In the genomic region with DNA sequence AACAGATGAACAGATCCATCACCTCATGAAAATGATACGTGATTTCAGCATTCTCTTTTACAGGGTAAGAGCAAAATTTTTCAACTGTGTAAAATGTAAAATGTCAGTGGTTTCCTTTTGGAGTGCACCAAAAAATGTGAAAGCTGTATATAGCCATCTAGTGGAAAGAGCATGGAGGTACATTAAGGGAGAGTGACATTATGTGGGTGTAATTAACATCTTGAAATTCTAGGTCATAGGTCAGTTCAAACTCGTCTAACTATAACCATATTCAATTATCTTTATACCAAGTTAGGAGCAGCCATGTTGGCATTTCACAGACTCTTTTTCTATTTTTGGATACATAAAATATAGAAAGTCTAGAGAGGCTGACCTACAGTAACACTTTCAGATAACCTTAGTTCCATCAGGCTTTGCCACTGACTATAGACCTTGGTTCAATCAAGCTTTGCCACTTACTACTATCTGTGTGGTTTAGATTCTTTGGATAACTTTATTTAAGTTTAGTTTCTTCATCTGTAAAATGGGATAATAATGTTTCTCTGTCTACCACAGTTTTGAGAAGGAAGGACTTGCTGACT, we compare ENCODE assay signal across 9 cellular contexts. TPM values are rescaled to one million over a fixed set of nuclear protein-coding genes. Genes with fewer than 3 reads are reported as not detected.
DNase-seq lines count a peak whose midpoint lies in the region; ATAC-seq and TF ChIP-seq lines count a peak whose summit lies in the region.
"Had no signal": no experiment of that assay in that cellular context is flagged by ENCODE, and none has a peak within 500 bp of the region (broad histone marks: within the 10 kb centered on the region; RNA-seq: fewer than 3 reads in every experiment).

No MANE protein-coding gene starts in this region.

- TF ChIP-seq RAD21 in SK-N-SH (IDR thresholded peaks at IDR 0.05; ENCODE audit: low read length), result peak; percentile 86

- no peaks in the 10 kb centered on the region for H3K36me3 Mint-ChIP-seq in osteocyte (ENCODE audit: unreplicated experiment)

- peak overlapping the region; percentile 40 for H2AFZ ChIP-seq in SK-N-SH (ENCODE audit: low read depth)

- no peaks in the 10 kb centered on the region for H3K9me2 ChIP-seq in SK-N-SH

- no peak for TF ChIP-seq POLR2A in esophagus muscularis mucosa (IDR thresholded peaks at IDR 0.05; ENCODE audit: low read depth)

- peak; percentile 40 for DNase-seq in DMS53 (lab: John Stamatoyannopoulos, UW)
- DNase-seq in DMS53 treated with DMSO at 0.1 percent for 48 hours (lab: John Stamatoyannopoulos, UW; ENCODE audit: unreplicated experiment), result no peak
- DNase-seq in SK-N-SH, result peak; percentile 45
- DNase-seq in esophagus muscularis mucosa (ENCODE audit: extremely low spot score), result no peak
- no peak for DNase-seq in osteocyte (ENCODE audit: extremely low spot score, unreplicated experiment)
- no peak for DNase-seq in mesenteric fat pad (ENCODE audit: low spot score)

- WGBS in SK-N-SH (ENCODE audit: low lambda C conversion rate), result 64% methylated on average over 2 of the region's 2 CpGs
- 13% methylated on average over 2 of the region's 2 CpGs for WGBS in esophagus muscularis mucosa

- H3K27me3 ChIP-seq in SK-N-SH (ENCODE audit: insufficient read depth) (no peaks in the 10 kb centered on the region), esophagus muscularis mucosa (no peaks in the 10 kb centered on the region)
- H3K27me3 ChIP-seq: BLaER1 had no signal

- CTCF ChIA-PET in SK-N-SH (lab: Yijun Ruan, JAX), result interaction anchor here (0.8 to 6.4 kb wide), 15 partner anchors 10 to 293 kb away, joined by 3 to 112 read pairs (median 6); a partner anchor contains a TSS

- H3K27ac Mint-ChIP-seq in osteocyte (ENCODE audit: unreplicated experiment), result no peak overlapping the region

- H3K79me2 ChIP-seq in SK-N-SH (ENCODE audit: insufficient read depth), result peaks cover 14% of the 10 kb centered on the region

- H3K4me3 ChIP-seq in SK-N-SH (ENCODE audit: low read depth in 2 of 2, low read length in 1 of 2) (no peak overlapping the region), esophagus muscularis mucosa (no peak overlapping the region)
- H3K4me3 ChIP-seq: BLaER1 had no signal

- peaks cover 3 to 13% of the 10 kb centered on the region in 2 experiments for H3K36me3 ChIP-seq in SK-N-SH (replicated peaks in 1 of 2; ENCODE audit: control insufficient read depth in 1 of 2, insufficient read depth in 2 of 2, low read length in 1 of 2)
- no peaks in the 10 kb centered on the region for H3K36me3 ChIP-seq in esophagus muscularis mucosa

- H3K9me3 Mint-ChIP-seq in osteocyte (ENCODE audit: unreplicated experiment), result no peaks in the 10 kb centered on the region

- H3K9ac ChIP-seq in SK-N-SH, result no peak overlapping the region
- H3K9ac ChIP-seq: BLaER1 had no signal

- peak; percentile 79 for TF ChIP-seq CTCF in SK-N-SH (IDR thresholded peaks at IDR 0.05)
- peak; percentile 38 to 63 (median 46) for TF ChIP-seq CTCF in esophagus muscularis mucosa (IDR thresholded peaks at IDR 0.05)
- TF ChIP-seq CTCF in osteocyte (IDR thresholded peaks at IDR 0.05), result peak; percentile 82

- H3K4me1 ChIP-seq in SK-N-SH (ENCODE audit: control insufficient read depth in 1 of 2, insufficient read depth in 2 of 2, low read depth in 1 of 2, low read length in 1 of 2), result no peaks in the 10 kb centered on the region; a peak in 1 of 4 replicates
- peaks cover 0 to 5% (median 2%) of the 10 kb centered on the region in 4 donors for H3K4me1 ChIP-seq in esophagus muscularis mucosa
- H3K4me1 ChIP-seq: BLaER1 had no signal

- H3F3A ChIP-seq in SK-N-SH (replicated peaks; ENCODE audit: insufficient read depth), result no peaks in the 10 kb centered on the region

- H3K27me3 Mint-ChIP-seq in osteocyte (ENCODE audit: unreplicated experiment), result no peaks in the 10 kb centered on the region

- no peaks in the 10 kb centered on the region for H4K20me1 ChIP-seq in SK-N-SH (ENCODE audit: insufficient read depth)
- H4K20me1 ChIP-seq: BLaER1 had no signal

- H3K4me3 Mint-ChIP-seq in osteocyte (ENCODE audit: unreplicated experiment), result no peak overlapping the region

- H3K4me1 Mint-ChIP-seq in osteocyte (ENCODE audit: unreplicated experiment), result peaks cover 4% of the 10 kb centered on the region

- no peaks in the 10 kb centered on the region for H3K9me3 ChIP-seq in SK-N-SH
- H3K9me3 ChIP-seq in esophagus muscularis mucosa, result no peaks in the 10 kb centered on the region
- H3K9me3 ChIP-seq: BLaER1 had no signal

- no peak for TF ChIP-seq EP300 in SK-N-SH (IDR thresholded peaks at IDR 0.05; ENCODE audit: borderline replicate concordance in 1 of 2, low read depth in 1 of 2, low read length in 1 of 2)
- TF ChIP-seq EP300 in esophagus muscularis mucosa (IDR thresholded peaks at IDR 0.05), result no peak

- H3K27ac ChIP-seq in SK-N-SH (ENCODE audit: low read depth in 2 of 2, low read length in 1 of 2) (no peak overlapping the region), esophagus muscularis mucosa (replicated peaks in 1 of 4) (no peak overlapping the region)
- H3K27ac ChIP-seq: BLaER1 had no signal

- H3K4me2 ChIP-seq in SK-N-SH, result no peak overlapping the region
- H3K4me2 ChIP-seq: BLaER1 had no signal

- intact Hi-C loops in esophagus muscularis mucosa (cut with DNase I), result no loop called here

- ATAC-seq in GM19467 (IDR thresholded peaks at IDR 0.05; ENCODE audit: unreplicated experiment), result peak; percentile 93
- ATAC-seq in HG03442 (IDR thresholded peaks at IDR 0.05; ENCODE audit: unreplicated experiment), result peak; percentile 99

- POLR2A ChIA-PET in SK-N-SH (lab: Yijun Ruan, JAX), result no interaction called here

TF ChIP-seq in SK-N-SH, 30 proteins besides CTCF, POLR2A, EP300 and RAD21:
- TF ChIP-seq SMC3 (IDR thresholded peaks at IDR 0.05; ENCODE audit: low read depth, low read length) (peak; percentile 81), FOXJ3 (CRISPR knock-in tag; IDR thresholded peaks at IDR 0.05) (no peak)

RNA-seq across cellular contexts. Expression of a gene that starts 30.2 kb away (rescaled TPM):
- polyA plus RNA-seq in SK-N-SH (2012; rRNA removed), result 3.3 and 3.6 TPM in 2 replicates
- polyA plus RNA-seq in SK-N-SH (2012; cell fraction: cytosol; rRNA removed), result 4.0 and 4.3 TPM in 2 replicates
- 3.3 and 3.6 TPM in 2 replicates for polyA plus RNA-seq in SK-N-SH (2012; cell fraction: nucleus; rRNA removed)
- under 1 TPM in 2 of 4 donors, not detected in 2; 0.11 to 0.50 TPM for total RNA-seq in esophagus muscularis mucosa
- total RNA-seq in osteocyte, result 2.1 and 2.3 TPM in 2 replicates
- total RNA-seq in mesenteric fat pad, result 0.32 TPM

Comparison
In these comparisons a context has a peak if more than half of its experiments do, and no peak if none do; other contexts are left out.
1. DNase-seq: peak in DMS53 (single experiment) and SK-N-SH (single experiment); none in DMS53 treated with DMSO at 0.1 percent for 48 hours (single experiment), esophagus muscularis mucosa (single experiment), osteocyte (single experiment) and mesenteric fat pad (single experiment).
2. Peak in every context shown above with its lines, with median percentiles within 50 percentile points of each other: CTCF ChIP-seq.